Comparison of ENCODE assay signal across 1 cellular context in genomic region chr10:60234531-60234930, GRCh38.
TF ChIP-seq lines count a peak whose summit lies in the region.

No MANE protein-coding gene starts in this region.

TF ChIP-seq in WTC11, 78 proteins besides CTCF, POLR2A, EP300 and RAD21 (continued from another document):
- TF ChIP-seq, protein P1, sequence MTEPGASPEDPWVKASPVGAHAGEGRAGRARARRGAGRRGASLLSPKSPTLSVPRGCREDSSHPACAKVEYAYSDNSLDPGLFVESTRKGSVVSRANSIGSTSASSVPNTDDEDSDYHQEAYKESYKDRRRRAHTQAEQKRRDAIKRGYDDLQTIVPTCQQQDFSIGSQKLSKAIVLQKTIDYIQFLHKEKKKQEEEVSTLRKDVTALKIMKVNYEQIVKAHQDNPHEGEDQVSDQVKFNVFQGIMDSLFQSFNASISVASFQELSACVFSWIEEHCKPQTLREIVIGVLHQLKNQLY (CRISPR knock-in tag; IDR thresholded peaks at IDR 0.05): no peak
- TF ChIP-seq KAT7 (CRISPR knock-in tag; IDR thresholded peaks at IDR 0.05; ENCODE audit: borderline replicate concordance) (no peak), TP53 (CRISPR knock-in tag; IDR thresholded peaks at IDR 0.05) (no peak), ZSCAN18 (CRISPR knock-in tag; IDR thresholded peaks at IDR 0.05) (no peak), USF2 (CRISPR knock-in tag; IDR thresholded peaks at IDR 0.05) (no peak), ZNF423 (CRISPR knock-in tag; IDR thresholded peaks at IDR 0.05) (no peak), ATF2 (CRISPR knock-in tag; IDR thresholded peaks at IDR 0.05; ENCODE audit: borderline replicate concordance, low read depth) (no peak), FOXK1 (CRISPR knock-in tag; IDR thresholded peaks at IDR 0.05) (no peak), NFYB (CRISPR knock-in tag; conservative IDR thresholded peaks at IDR 0.05; ENCODE audit: low read depth) (no peak)
- TF ChIP-seq, protein P2, sequence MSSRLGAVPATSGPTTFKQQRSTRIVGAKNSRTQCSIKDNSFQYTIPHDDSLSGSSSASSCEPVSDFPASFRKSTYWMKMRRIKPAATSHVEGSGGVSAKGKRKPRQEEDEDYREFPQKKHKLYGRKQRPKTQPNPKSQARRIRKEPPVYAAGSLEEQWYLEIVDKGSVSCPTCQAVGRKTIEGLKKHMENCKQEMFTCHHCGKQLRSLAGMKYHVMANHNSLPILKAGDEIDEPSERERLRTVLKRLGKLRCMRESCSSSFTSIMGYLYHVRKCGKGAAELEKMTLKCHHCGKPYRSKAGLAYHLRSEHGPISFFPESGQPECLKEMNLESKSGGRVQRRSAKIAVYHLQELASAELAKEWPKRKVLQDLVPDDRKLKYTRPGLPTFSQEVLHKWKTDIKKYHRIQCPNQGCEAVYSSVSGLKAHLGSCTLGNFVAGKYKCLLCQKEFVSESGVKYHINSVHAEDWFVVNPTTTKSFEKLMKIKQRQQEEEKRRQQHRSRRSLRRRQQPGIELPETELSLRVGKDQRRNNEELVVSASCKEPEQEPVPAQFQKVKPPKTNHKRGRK (CRISPR knock-in tag; IDR thresholded peaks at IDR 0.05; ENCODE audit: borderline replicate concordance): no peak
TF ChIP-seq in WTC11: peak in this region for 0.
